In genomic region chr6:53794073-53794719, GRCh38 we compare ENCODE assay signal across 8 cellular contexts. TPM values are rescaled to one million over a fixed set of nuclear protein-coding genes. Genes with fewer than 3 reads are reported as not detected.
DNase-seq lines count a peak whose midpoint lies in the region; ATAC-seq and TF ChIP-seq lines count a peak whose summit lies in the region.

No MANE protein-coding gene starts in this region.

- ATAC-seq in GM19025 (IDR thresholded peaks at IDR 0.05; ENCODE audit: low read depth, unreplicated experiment): peak; percentile 41
- ATAC-seq in HG03139 (IDR thresholded peaks at IDR 0.05; ENCODE audit: unreplicated experiment): peak; percentile 48
- peak; percentile 82 for ATAC-seq in stimulated activated memory B cell treated with anti-CD40 and anti-IgM and Interleukin-4, amounts not matched to agents 10 μg/mL and 1 μg/mL and 100 μg/mL, for 72 hours

- peak overlapping the region; percentile 76 to 93 (median 89) for H3K4me3 ChIP-seq in BLaER1 treated with 17β-estradiol and CSF1 and Interleukin-3, amounts not matched to agents 10 nM and 100 nM
- H3K4me3 ChIP-seq in epithelial cell of esophagus (ENCODE audit: low read length) (peak overlapping the region; percentile 86), mononuclear cell (ENCODE audit: low read length) (peak overlapping the region; percentile 65)

- H3K27ac ChIP-seq in BLaER1 treated with 17β-estradiol and CSF1 and Interleukin-3, amounts not matched to agents 10 nM and 100 nM: peak overlapping the region in 10 of 11 experiments; percentile 33 to 81 (median 74); a peak in 20 of 22 replicates

- H3K36me3 Mint-ChIP-seq in stimulated activated memory B cell treated with anti-CD40 and anti-IgM and Interleukin-4, amounts not matched to agents 10 μg/mL and 1 μg/mL and 100 μg/mL, for 72 hours: no peaks in the 10 kb centered on the region

- peak overlapping the region; percentile 86 for H3K27ac Mint-ChIP-seq in stimulated activated memory B cell treated with anti-CD40 and anti-IgM and Interleukin-4, amounts not matched to agents 10 μg/mL and 1 μg/mL and 100 μg/mL, for 72 hours

- H3K4me1 ChIP-seq in BLaER1 treated with 17β-estradiol and CSF1 and Interleukin-3, amounts not matched to agents 10 nM and 100 nM: peaks cover 9 to 40% (median 25%) of the 10 kb centered on the region in 10 experiments
- peaks cover 29% of the 10 kb centered on the region for H3K4me1 ChIP-seq in mononuclear cell (ENCODE audit: insufficient read depth, low read length)

- peak; percentile 35 for TF ChIP-seq CTCF in epithelial cell of esophagus (IDR thresholded peaks at IDR 0.05; ENCODE audit: insufficient read depth, low read depth, low read length, missing control alignments)

- DNase-seq in NCI-H526 treated with DMSO at 0.1 percent for 48 hours (lab: John Stamatoyannopoulos, UW) (peak; percentile 83), epithelial cell of esophagus (ENCODE audit: low read depth) (peak; percentile 84)
- DNase-seq in activated CD8-positive, alpha-beta memory T cell treated with anti-CD3 and anti-CD28 coated beads, Interleukin-2, amount 50 U/mL, for 48 hours: peak; percentile 81

- H3K4me3 Mint-ChIP-seq in stimulated activated memory B cell treated with anti-CD40 and anti-IgM and Interleukin-4, amounts not matched to agents 10 μg/mL and 1 μg/mL and 100 μg/mL, for 72 hours: peak overlapping the region; percentile 97

- peaks cover under 1% of the 10 kb centered on the region for H3K27me3 Mint-ChIP-seq in stimulated activated memory B cell treated with anti-CD40 and anti-IgM and Interleukin-4, amounts not matched to agents 10 μg/mL and 1 μg/mL and 100 μg/mL, for 72 hours

- peaks cover 4% of the 10 kb centered on the region for H3K9me3 Mint-ChIP-seq in stimulated activated memory B cell treated with anti-CD40 and anti-IgM and Interleukin-4, amounts not matched to agents 10 μg/mL and 1 μg/mL and 100 μg/mL, for 72 hours

- H3K27me3 ChIP-seq in BLaER1 treated with 17β-estradiol and CSF1 and Interleukin-3, amounts not matched to agents 10 nM and 100 nM: peaks cover 25 to 35% (median 29%) of the 10 kb centered on the region in 11 experiments
- H3K27me3 ChIP-seq in mononuclear cell (ENCODE audit: insufficient read depth, low read length): peaks cover 24% of the 10 kb centered on the region

- peak overlapping the region; percentile 75 to 85 (median 80); a peak in 21 of 22 replicates for H3K9ac ChIP-seq in BLaER1 treated with 17β-estradiol and CSF1 and Interleukin-3, amounts not matched to agents 10 nM and 100 nM

- H3K4me1 Mint-ChIP-seq in stimulated activated memory B cell treated with anti-CD40 and anti-IgM and Interleukin-4, amounts not matched to agents 10 μg/mL and 1 μg/mL and 100 μg/mL, for 72 hours: peaks cover 42% of the 10 kb centered on the region

- 0 out of 22 replicates have a peak, but pooled peaks cover 0 to under 1% (median 0%) of the 10 kb centered on the region in 11 experiments for H3K36me3 ChIP-seq in BLaER1 treated with 17β-estradiol and CSF1 and Interleukin-3, amounts not matched to agents 10 nM and 100 nM

- peak overlapping the region; percentile 89 to 100 (median 98) for H3K4me2 ChIP-seq in BLaER1 treated with 17β-estradiol and CSF1 and Interleukin-3, amounts not matched to agents 10 nM and 100 nM

- peaks cover 6 to 21% (median 17%) of the 10 kb centered on the region in 11 experiments; a peak in 17 of 22 replicates for H3K9me3 ChIP-seq in BLaER1 treated with 17β-estradiol and CSF1 and Interleukin-3, amounts not matched to agents 10 nM and 100 nM (replicated peaks in 1 of 11)
- H3K9me3 ChIP-seq in mononuclear cell (ENCODE audit: low read depth, low read length): peaks cover under 1% of the 10 kb centered on the region

- peaks cover 0 to 34% (median 12%) of the 10 kb centered on the region in 11 experiments; a peak in 12 of 22 replicates for H4K20me1 ChIP-seq in BLaER1 treated with 17β-estradiol and CSF1 and Interleukin-3, amounts not matched to agents 10 nM and 100 nM

RNA-seq across cellular contexts. Expression of gene LRRC1, which starts 0.6 kb away (rescaled TPM):
- total RNA-seq in mononuclear cell: 0.73 TPM

Comparison
In these comparisons a context has a peak if more than half of its experiments do, and no peak if none do; other contexts are left out.
1. Peak in every context shown above with its lines: DNase-seq, ATAC-seq, H3K4me3 ChIP-seq and H3K27ac ChIP-seq.